1 cellular context compared by ENCODE assay signal in the genomic region with DNA sequence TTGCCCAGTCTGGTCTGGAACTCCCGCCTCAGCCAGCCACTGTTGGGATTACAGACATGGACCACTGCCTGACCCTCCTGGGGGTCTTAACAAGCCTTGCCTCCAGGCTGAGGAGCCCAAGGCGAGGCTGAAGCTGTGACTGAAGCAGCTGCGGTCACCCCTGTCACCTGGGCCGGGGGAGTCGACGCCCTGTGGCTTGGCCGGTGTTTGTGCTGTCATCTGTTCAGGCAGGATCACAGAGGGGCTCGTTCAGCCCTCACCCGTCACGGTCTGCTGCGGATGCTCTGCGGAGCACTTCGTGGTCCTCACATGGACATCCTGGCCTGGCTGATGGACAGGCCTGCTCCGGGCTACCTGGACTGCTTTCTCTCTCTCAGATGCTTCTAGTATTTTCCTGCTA.
A peak's percentile ranks its signal among the peaks of the same experiment; 100 is the strongest.
TF ChIP-seq lines count a peak whose summit lies in the region.

No MANE protein-coding gene starts in this region.

TF ChIP-seq in HepG2, 621 proteins besides CTCF, POLR2A, EP300 and RAD21 (continued from another document):
- TF ChIP-seq NR1H2 (CRISPR knock-in tag; IDR thresholded peaks at IDR 0.05; ENCODE audit: borderline replicate concordance, low read depth) (no peak), AGO2 (optimal IDR thresholded peaks at IDR 0.05; ENCODE audit: low read depth, low read length) (peak; percentile 54), ZNF629 (CRISPR knock-in tag; conservative IDR thresholded peaks at IDR 0.05) (no peak), SETDB1 (CRISPR knock-in tag; IDR thresholded peaks at IDR 0.05; ENCODE audit: borderline replicate concordance) (no peak), GZF1 (CRISPR knock-in tag; IDR thresholded peaks at IDR 0.05) (no peak)
- TF ChIP-seq, protein P1, sequence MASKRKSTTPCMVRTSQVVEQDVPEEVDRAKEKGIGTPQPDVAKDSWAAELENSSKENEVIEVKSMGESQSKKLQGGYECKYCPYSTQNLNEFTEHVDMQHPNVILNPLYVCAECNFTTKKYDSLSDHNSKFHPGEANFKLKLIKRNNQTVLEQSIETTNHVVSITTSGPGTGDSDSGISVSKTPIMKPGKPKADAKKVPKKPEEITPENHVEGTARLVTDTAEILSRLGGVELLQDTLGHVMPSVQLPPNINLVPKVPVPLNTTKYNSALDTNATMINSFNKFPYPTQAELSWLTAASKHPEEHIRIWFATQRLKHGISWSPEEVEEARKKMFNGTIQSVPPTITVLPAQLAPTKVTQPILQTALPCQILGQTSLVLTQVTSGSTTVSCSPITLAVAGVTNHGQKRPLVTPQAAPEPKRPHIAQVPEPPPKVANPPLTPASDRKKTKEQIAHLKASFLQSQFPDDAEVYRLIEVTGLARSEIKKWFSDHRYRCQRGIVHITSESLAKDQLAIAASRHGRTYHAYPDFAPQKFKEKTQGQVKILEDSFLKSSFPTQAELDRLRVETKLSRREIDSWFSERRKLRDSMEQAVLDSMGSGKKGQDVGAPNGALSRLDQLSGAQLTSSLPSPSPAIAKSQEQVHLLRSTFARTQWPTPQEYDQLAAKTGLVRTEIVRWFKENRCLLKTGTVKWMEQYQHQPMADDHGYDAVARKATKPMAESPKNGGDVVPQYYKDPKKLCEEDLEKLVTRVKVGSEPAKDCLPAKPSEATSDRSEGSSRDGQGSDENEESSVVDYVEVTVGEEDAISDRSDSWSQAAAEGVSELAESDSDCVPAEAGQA (IDR thresholded peaks at IDR 0.05; ENCODE audit: low read depth): no peak
- TF ChIP-seq, protein P1 (CRISPR knock-in tag; IDR thresholded peaks at IDR 0.05; ENCODE audit: borderline replicate concordance): no peak
- TF ChIP-seq, protein P2, sequence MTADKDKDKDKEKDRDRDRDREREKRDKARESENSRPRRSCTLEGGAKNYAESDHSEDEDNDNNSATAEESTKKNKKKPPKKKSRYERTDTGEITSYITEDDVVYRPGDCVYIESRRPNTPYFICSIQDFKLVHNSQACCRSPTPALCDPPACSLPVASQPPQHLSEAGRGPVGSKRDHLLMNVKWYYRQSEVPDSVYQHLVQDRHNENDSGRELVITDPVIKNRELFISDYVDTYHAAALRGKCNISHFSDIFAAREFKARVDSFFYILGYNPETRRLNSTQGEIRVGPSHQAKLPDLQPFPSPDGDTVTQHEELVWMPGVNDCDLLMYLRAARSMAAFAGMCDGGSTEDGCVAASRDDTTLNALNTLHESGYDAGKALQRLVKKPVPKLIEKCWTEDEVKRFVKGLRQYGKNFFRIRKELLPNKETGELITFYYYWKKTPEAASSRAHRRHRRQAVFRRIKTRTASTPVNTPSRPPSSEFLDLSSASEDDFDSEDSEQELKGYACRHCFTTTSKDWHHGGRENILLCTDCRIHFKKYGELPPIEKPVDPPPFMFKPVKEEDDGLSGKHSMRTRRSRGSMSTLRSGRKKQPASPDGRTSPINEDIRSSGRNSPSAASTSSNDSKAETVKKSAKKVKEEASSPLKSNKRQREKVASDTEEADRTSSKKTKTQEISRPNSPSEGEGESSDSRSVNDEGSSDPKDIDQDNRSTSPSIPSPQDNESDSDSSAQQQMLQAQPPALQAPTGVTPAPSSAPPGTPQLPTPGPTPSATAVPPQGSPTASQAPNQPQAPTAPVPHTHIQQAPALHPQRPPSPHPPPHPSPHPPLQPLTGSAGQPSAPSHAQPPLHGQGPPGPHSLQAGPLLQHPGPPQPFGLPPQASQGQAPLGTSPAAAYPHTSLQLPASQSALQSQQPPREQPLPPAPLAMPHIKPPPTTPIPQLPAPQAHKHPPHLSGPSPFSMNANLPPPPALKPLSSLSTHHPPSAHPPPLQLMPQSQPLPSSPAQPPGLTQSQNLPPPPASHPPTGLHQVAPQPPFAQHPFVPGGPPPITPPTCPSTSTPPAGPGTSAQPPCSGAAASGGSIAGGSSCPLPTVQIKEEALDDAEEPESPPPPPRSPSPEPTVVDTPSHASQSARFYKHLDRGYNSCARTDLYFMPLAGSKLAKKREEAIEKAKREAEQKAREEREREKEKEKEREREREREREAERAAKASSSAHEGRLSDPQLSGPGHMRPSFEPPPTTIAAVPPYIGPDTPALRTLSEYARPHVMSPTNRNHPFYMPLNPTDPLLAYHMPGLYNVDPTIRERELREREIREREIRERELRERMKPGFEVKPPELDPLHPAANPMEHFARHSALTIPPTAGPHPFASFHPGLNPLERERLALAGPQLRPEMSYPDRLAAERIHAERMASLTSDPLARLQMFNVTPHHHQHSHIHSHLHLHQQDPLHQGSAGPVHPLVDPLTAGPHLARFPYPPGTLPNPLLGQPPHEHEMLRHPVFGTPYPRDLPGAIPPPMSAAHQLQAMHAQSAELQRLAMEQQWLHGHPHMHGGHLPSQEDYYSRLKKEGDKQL (CRISPR knock-in tag; IDR thresholded peaks at IDR 0.05; ENCODE audit: low read depth): no peak
